Comparison of ENCODE assay signal across 1 cellular context in genomic region chr11:124915541-124916369, GRCh38.
TF ChIP-seq lines count a peak whose summit lies in the region.

No MANE protein-coding gene starts in this region.

TF ChIP-seq in IMR-90, 13 proteins besides CTCF, POLR2A, EP300 and RAD21:
- no peak for TF ChIP-seq MAZ (IDR thresholded peaks at IDR 0.05; ENCODE audit: borderline replicate concordance, low read depth, low read length)
